8 cellular contexts compared by ENCODE assay signal in the genomic region with DNA sequence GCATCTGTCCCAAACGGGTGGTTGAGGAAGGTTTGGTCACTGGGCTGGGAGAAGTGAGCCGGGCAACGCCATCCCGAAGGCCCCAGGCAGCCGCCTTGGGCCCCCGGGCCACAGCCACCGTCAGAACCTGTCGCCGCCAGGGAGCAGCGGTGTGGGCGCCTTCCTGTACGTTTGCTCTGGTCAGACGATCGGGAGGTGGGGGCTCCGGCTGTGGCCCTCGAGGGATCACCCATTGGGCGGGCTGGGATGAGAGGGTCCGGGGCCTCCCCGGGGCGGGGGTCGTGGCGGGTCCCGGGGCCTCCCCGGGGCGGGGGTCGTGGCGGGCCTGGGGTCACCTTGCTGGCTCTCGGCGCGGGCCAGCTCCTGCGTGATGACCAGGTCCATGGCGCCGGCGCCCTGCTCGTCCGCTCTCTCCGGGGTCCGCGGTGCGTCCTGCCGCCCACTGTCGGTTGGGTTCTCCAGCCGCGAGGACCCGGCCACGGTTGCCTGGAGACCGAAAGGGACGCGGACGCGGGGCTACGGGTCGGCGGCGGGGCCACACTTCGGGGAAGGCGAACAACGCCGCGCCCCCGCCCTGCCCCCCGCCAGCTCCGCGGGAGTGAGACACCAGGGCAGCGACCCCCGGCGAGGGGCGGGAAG. TPM values are rescaled to one million over a fixed set of nuclear protein-coding genes. Genes with fewer than 3 reads are reported as not detected.
DNase-seq lines count a peak whose midpoint lies in the region; ATAC-seq and TF ChIP-seq lines count a peak whose summit lies in the region.

A gene (minus strand): TSS at position 470 of the 639 bp plus-strand sequence. CDS start 86 bp downstream, at position 384.

- CTCF ChIA-PET in AG04449 (lab: Yijun Ruan, JAX) = interaction anchor here (1.0 to 2.1 kb wide), 5 partner anchors 8 to 288 kb away, joined by 3 to 7 read pairs (median 4); no protein-coding TSS in a partner anchor

- H3K27ac ChIP-seq in adrenal gland = no peak within 1 kb of the TSS
- no peak within 1 kb of the TSS for H3K27ac ChIP-seq in right atrium auricular region

- H3K27me3 ChIP-seq in H7 (ENCODE audit: control insufficient read depth, insufficient read depth, low read length) (no peaks in the 10 kb centered on the region; the same call in 1 of the 2 replicates), adrenal gland (peaks cover 40% of the 10 kb centered on the region), right atrium auricular region (peaks cover 0 to 5% of the 10 kb centered on the region in 2 donors)

- no peak for TF ChIP-seq POLR2A in adrenal gland (IDR thresholded peaks at IDR 0.05)

- H3K36me3 ChIP-seq in H7 (replicated peaks; ENCODE audit: control insufficient read depth, insufficient read depth, low read length) = no peaks in the 10 kb centered on the region
- H3K36me3 ChIP-seq in adrenal gland (replicated peaks in 1 of 2) = no peaks in the 10 kb centered on the region
- no peaks in the 10 kb centered on the region for H3K36me3 ChIP-seq in right atrium auricular region

- no peak for ATAC-seq in activated CD4-positive, CD25-positive, alpha-beta regulatory T cell treated with anti-CD3 and anti-CD28 coated beads, Interleukin-2, amount 50 U/mL, for 24 hours

- no peaks in the 10 kb centered on the region for H3K9me3 ChIP-seq in adrenal gland (replicated peaks in 1 of 3)
- H3K9me3 ChIP-seq in right atrium auricular region = no peaks in the 10 kb centered on the region

- intact Hi-C loops in adrenal gland (cut with DNase I) (loop anchor here in 1 of 2 donors (5.0 kb wide), 1 partner anchor 185 kb away; no protein-coding TSS in a partner anchor), posterior vena cava (cut with DNase I) (loop anchor here (5.0 to 10.0 kb wide), 2 partner anchors 180 to 183 kb away; no protein-coding TSS in a partner anchor)

- H3K4me1 ChIP-seq in adrenal gland (replicated peaks in 1 of 2) = peaks cover 0 to 12% of the 10 kb centered on the region in 2 donors
- peaks cover 0 to 17% of the 10 kb centered on the region in 2 donors for H3K4me1 ChIP-seq in right atrium auricular region

- 4 to 5% (median 4%) methylated on average over 4 to 68 of the region's 68 CpGs; no CpG with 5 or more reads in 1 of the 4 donors for WGBS in adrenal gland, 4 donors

- DNase-seq in AG04449 (ENCODE audit: low read depth, low spot score) = no peak
- DNase-seq in H7 = peak; percentile 96
- DNase-seq in adrenal gland = peak; percentile 38 to 79 (median 48)
- no peak for DNase-seq in right atrium auricular region (ENCODE audit: low spot score)
- peak; percentile 83 for DNase-seq in posterior vena cava (ENCODE audit: low spot score)
- DNase-seq in mesenteric fat pad (ENCODE audit: low spot score) = no peak
- no peak for DNase-seq in hepatic stellate cell (ENCODE audit: low spot score)

- POLR2A ChIA-PET in AG04449 (lab: Yijun Ruan, JAX) = no interaction called here

- TF ChIP-seq CTCF in AG04449 (IDR thresholded peaks at IDR 0.05; ENCODE audit: insufficient read depth, low read length, missing control alignments) = no peak
- TF ChIP-seq CTCF in adrenal gland (IDR thresholded peaks at IDR 0.05) = no peak
- no peak for TF ChIP-seq CTCF in right atrium auricular region (IDR thresholded peaks at IDR 0.05)

- peak within 1 kb of the TSS; percentile 60 for H3K4me3 ChIP-seq in AG04449 (ENCODE audit: low read depth, low read length)
- H3K4me3 ChIP-seq in H7 (ENCODE audit: insufficient read depth, low read depth, low read length) = peak within 1 kb of the TSS; percentile 46; the same call in 1 of the 2 replicates
- peak within 1 kb of the TSS in 1 of 4 donors; percentile 48 for H3K4me3 ChIP-seq in adrenal gland
- peak within 1 kb of the TSS; percentile 49 to 66 for H3K4me3 ChIP-seq in right atrium auricular region

RNA-seq across cellular contexts. Expression of the gene that starts here (rescaled TPM):
- total RNA-seq in H7 (2014; rRNA removed; shearing (Covaris generic)) = 0.59 and 0.70 TPM in 2 replicates
- 1 to 10 TPM in 2 of 8 donors, under 1 TPM in 3, not detected in 3; 0.15 to 1.2 (median 0.85) TPM for total RNA-seq in adrenal gland
- polyA plus RNA-seq in adrenal gland = 1 to 10 TPM in 2 of 3 donors, under 1 TPM in 1; 0.73 to 5.5 (median 1.1) TPM
- total RNA-seq in right atrium auricular region = 1 to 10 TPM in 1 of 2 donors, under 1 TPM in 1; 0.35 to 1.5 TPM
- total RNA-seq in posterior vena cava = under 1 TPM; 0.14 to 0.81 TPM
- not detected for total RNA-seq in mesenteric fat pad

Comparison
In these comparisons a context has a peak if more than half of its experiments do, and no peak if none do; other contexts are left out.
1. Peak in DNase-seq and H3K4me3 ChIP-seq in H7; RNA of the gene not detected or under 1 TPM.
2. Peak in DNase-seq in posterior vena cava; RNA of the gene not detected or under 1 TPM.
3. DNase-seq: peak in adrenal gland (7 of 7); none in AG04449 (single experiment), right atrium auricular region (single experiment), mesenteric fat pad (single experiment) and hepatic stellate cell (single experiment).